In the genomic region with DNA sequence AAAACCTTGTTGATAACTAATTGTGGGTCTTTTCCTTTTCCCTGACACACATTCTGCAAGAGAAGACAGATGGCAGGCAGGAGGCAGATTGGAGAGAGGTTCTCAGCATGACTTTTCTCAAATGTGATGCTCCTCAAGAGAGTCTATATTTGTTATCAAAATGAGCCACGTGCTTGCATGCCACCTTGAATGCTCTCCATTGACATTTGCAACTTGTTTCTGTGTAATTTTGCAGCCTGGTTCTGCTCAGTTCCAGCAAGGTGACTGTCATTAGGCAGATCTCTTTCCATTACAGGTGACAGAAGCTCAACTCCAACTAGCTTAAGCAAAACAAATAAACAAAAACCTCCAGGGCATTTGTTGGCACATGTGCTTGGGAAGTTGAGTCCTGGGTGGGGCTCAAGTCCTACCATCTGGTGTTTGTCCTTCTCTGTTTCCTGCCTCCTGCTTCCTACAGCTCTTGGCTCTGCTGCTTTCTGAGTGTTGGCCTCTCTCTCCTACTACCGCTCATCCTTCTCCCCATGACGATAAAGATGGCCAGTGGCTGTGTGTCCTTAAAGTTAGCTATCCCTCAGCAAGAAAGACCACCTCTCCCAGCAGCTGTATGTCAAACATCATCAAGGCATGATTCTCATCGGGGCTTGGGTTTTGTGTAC, we compare ENCODE assay signal across 12 cellular contexts. TPM values are rescaled to one million over a fixed set of nuclear protein-coding genes. Genes with fewer than 3 reads are reported as not detected.
DNase-seq lines count a peak whose midpoint lies in the region; ATAC-seq, FAIRE-seq and TF ChIP-seq lines count a peak whose summit lies in the region.
"Had no signal": no experiment of that assay in that cellular context is flagged by ENCODE, and none has a peak within 500 bp of the region (broad histone marks: within the 10 kb centered on the region; RNA-seq: fewer than 3 reads in every experiment).

No MANE protein-coding gene starts in this region.

- intact Hi-C loops in lower lobe of right lung (cut with DNase I): no loop called here

- TF ChIP-seq POLR2A in H54 (IDR thresholded peaks at IDR 0.05; ENCODE audit: low read depth, low read length): no peak

- H3K4me3 ChIP-seq in AG10803 (ENCODE audit: low read length) (no peak overlapping the region), lower lobe of right lung (no peak overlapping the region), H7 (ENCODE audit: insufficient read depth, low read depth, low read length) (no peak overlapping the region)

- H3K4me1 ChIP-seq in lower lobe of right lung: peaks cover 56% of the 10 kb centered on the region

- peaks cover 22 to 30% (median 26%) of the 10 kb centered on the region in 3 donors for H3K4me1 Mint-ChIP-seq in IgD-negative memory B cell
- peaks cover 14 to 15% of the 10 kb centered on the region in 2 donors for H3K4me1 Mint-ChIP-seq in effector memory CD8-positive, alpha-beta T cell (ENCODE audit: low read depth in 2 of 2)

- H3K27me3 ChIP-seq in lower lobe of right lung (ENCODE audit: low read depth) (no peaks in the 10 kb centered on the region), H7 (ENCODE audit: control insufficient read depth, insufficient read depth, low read length) (no peaks in the 10 kb centered on the region)

- H3K4me3 Mint-ChIP-seq in IgD-negative memory B cell: no peak overlapping the region
- no peak overlapping the region for H3K4me3 Mint-ChIP-seq in effector memory CD8-positive, alpha-beta T cell

- no peaks in the 10 kb centered on the region for H3K9me3 Mint-ChIP-seq in IgD-negative memory B cell
- no peaks in the 10 kb centered on the region for H3K9me3 Mint-ChIP-seq in effector memory CD8-positive, alpha-beta T cell

- peaks cover 8% of the 10 kb centered on the region for H3K36me3 Mint-ChIP-seq in IgD-negative memory B cell
- peaks cover 17% of the 10 kb centered on the region for H3K36me3 Mint-ChIP-seq in effector memory CD8-positive, alpha-beta T cell (ENCODE audit: insufficient read depth)

- H3K27ac Mint-ChIP-seq in IgD-negative memory B cell: peak overlapping the region; percentile 48 to 100 (median 95)
- H3K27ac Mint-ChIP-seq in effector memory CD8-positive, alpha-beta T cell: peak overlapping the region; percentile 33 to 65

- no peak for ATAC-seq in effector memory CD8-positive, alpha-beta T cell (replicated peaks)
- ATAC-seq in lower lobe of right lung (peak in 1 of 2 donors; percentile 30), HG03196 (IDR thresholded peaks at IDR 0.05; ENCODE audit: unreplicated experiment) (no peak)

- H3K27me3 Mint-ChIP-seq in IgD-negative memory B cell: no peaks in the 10 kb centered on the region
- H3K27me3 Mint-ChIP-seq in effector memory CD8-positive, alpha-beta T cell: no peaks in the 10 kb centered on the region

- no peak for FAIRE-seq in H54 (lab: Jason Lieb, UNC)

- peak overlapping the region; percentile 66 for H3K27ac ChIP-seq in lower lobe of right lung

- DNase-seq in AG10803 (ENCODE audit: low read depth): peak; percentile 47
- DNase-seq in effector memory CD8-positive, alpha-beta T cell: no peak
- DNase-seq in lower lobe of right lung: no peak
- DNase-seq in H54 (ENCODE audit: insufficient read length, low spot score): no peak
- no peak for DNase-seq in H7
- no peak for DNase-seq in NCI-H1436 treated with DMSO at 0.1 percent for 48 hours (lab: John Stamatoyannopoulos, UW)
- DNase-seq: activated T-cell treated with anti-CD3 and anti-CD28 coated beads for 4 hours; GF-D8; left cardiac atrium; stimulated activated CD4-positive, alpha-beta T cell treated with anti-CD3 and anti-CD28 coated beads, Interleukin-4, amount 100 ng/mL, for 1 hour had no signal

- no peak for TF ChIP-seq CTCF in AG10803 (conservative IDR thresholded peaks at IDR 0.05; ENCODE audit: low read length)
- no peak for TF ChIP-seq CTCF in lower lobe of right lung (IDR thresholded peaks at IDR 0.05)

- H3K9me3 ChIP-seq in lower lobe of right lung: no peaks in the 10 kb centered on the region

- no peaks in the 10 kb centered on the region for H3K36me3 ChIP-seq in lower lobe of right lung
- H3K36me3 ChIP-seq in H7 (replicated peaks; ENCODE audit: control insufficient read depth, insufficient read depth, low read length): no peaks in the 10 kb centered on the region

RNA-seq across cellular contexts. Expression of gene GRK5, which starts 56.7 kb away (rescaled TPM):
- 18.1 TPM for polyA plus RNA-seq in IgD-negative memory B cell
- 68.7 TPM for total RNA-seq in lower lobe of right lung
- total RNA-seq in H7 (2014; rRNA removed; shearing (Covaris generic)): 1.2 and 1.7 TPM in 2 replicates

Comparison
In these comparisons a context has a peak if more than half of its experiments do, and no peak if none do; other contexts are left out.
1. RNA of gene GRK5, which starts 56.7 kb away (total RNA-seq): 68.7 TPM in lower lobe of right lung (single experiment); 1.2 to 1.7 TPM in H7; every median in the first group is over 10 times any median in the second.